8 cellular contexts compared by ENCODE assay signal in the genomic region with DNA sequence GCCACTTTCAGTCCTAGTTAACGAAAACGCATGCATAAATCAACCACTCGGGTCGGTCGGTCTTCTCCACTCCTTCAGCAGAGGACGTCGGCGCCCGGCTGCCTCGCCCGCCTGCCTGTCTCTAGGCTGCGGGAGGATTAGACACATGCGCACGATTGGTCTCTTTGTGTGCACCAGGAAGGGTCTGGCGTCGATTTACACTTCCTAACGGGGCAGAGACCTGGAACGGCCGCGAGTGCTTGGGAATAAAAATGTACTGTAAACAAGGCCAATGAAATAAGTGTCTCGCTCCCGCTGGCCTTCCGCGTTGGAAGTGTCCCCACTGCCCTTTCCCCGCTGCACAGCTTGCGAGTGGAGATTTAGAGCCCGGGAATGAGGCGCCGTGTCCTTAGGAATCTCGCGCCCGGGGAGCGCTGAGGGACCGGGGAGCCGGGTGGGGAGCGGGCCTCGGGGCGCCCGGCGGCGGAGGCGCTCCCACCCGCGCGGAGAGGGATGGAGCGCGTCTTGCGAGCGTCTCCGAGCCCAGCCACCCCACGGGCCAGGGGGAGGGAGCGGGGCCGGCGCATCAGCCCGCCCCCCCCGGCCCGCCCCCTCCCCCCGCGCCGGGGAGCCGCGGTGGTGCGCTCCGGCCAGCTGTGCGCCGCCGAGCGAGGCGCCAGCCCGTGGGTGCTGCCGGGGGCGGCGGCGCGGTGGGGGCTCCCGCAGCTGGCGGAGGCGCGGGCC. TPM values are rescaled to one million over a fixed set of nuclear protein-coding genes. Genes with fewer than 3 reads are reported as not detected.
DNase-seq lines count a peak whose midpoint lies in the region; FAIRE-seq and TF ChIP-seq lines count a peak whose summit lies in the region.

A gene (plus strand): TSS at position 636 of the 723 bp plus-strand sequence.

- no peaks in the 10 kb centered on the region for H3K79me2 ChIP-seq in Karpas-422 (ENCODE audit: low read length)

- no peaks in the 10 kb centered on the region for H4K20me1 ChIP-seq in Karpas-422 (ENCODE audit: insufficient read depth, low read depth, low read length)

- no peaks in the 10 kb centered on the region for H3K9me2 ChIP-seq in Karpas-422 (replicated peaks; ENCODE audit: insufficient read depth, low read length)

- H3K27ac ChIP-seq in WERI-Rb-1 = peak within 1 kb of the TSS; percentile 93
- H3K27ac ChIP-seq in mucosa of rectum (ENCODE audit: low read depth in 2 of 2, low read length in 2 of 2) = peak within 1 kb of the TSS in 1 of 2 donors; percentile 41
- H3K27ac ChIP-seq in Karpas-422 (ENCODE audit: low read length) = no peak within 1 kb of the TSS

- no peak within 1 kb of the TSS for H3K4me2 ChIP-seq in Karpas-422 (ENCODE audit: low read depth, low read length, poor library complexity, severe bottlenecking)

- in situ Hi-C loops in Caki2 (cut with HindIII; ENCODE audit: low pct_unique_long_range_greater_than_20kb, low sequenced_read_pairs) = no loop called here

- H3K36me3 ChIP-seq in WERI-Rb-1 (no peaks in the 10 kb centered on the region), mucosa of rectum (ENCODE audit: control insufficient read depth in 2 of 2, insufficient read depth in 2 of 2, low read length in 2 of 2) (no peaks in the 10 kb centered on the region), Karpas-422 (ENCODE audit: insufficient read depth, low read length) (no peaks in the 10 kb centered on the region)

- no peak for TF ChIP-seq CTCF in WERI-Rb-1 (IDR thresholded peaks at IDR 0.05; ENCODE audit: low read depth, low read length)

- no peak within 1 kb of the TSS for H3K9ac ChIP-seq in mucosa of rectum (ENCODE audit: low read depth in 1 of 2, low read length in 2 of 2)
- H3K9ac ChIP-seq in Karpas-422 (ENCODE audit: low read length) = no peak within 1 kb of the TSS

- H3K9me3 ChIP-seq in WERI-Rb-1 (ENCODE audit: severe bottlenecking) (no peaks in the 10 kb centered on the region), mucosa of rectum (ENCODE audit: control insufficient read depth in 2 of 2, low read length in 2 of 2) (no peaks in the 10 kb centered on the region), Karpas-422 (ENCODE audit: low read length) (peaks cover 12% of the 10 kb centered on the region)

- DNase-seq in Caki2 (ENCODE audit: low read depth) = peak; percentile 65
- DNase-seq in NCI-H1048 (lab: John Stamatoyannopoulos, UW) = peak; percentile 13
- DNase-seq in WERI-Rb-1 = peak; percentile 80
- peak; percentile 80 for DNase-seq in fibroblast of gingiva (ENCODE audit: low read depth)
- peak; percentile 73 for DNase-seq in urothelium cell line (ENCODE audit: low spot score)
- DNase-seq in Karpas-422 = no peak
- DNase-seq in SW 1271 (lab: John Stamatoyannopoulos, UW) = no peak

- FAIRE-seq in urothelium cell line (lab: Jason Lieb, UNC) = no peak

- no peaks in the 10 kb centered on the region for H3K27me3 ChIP-seq in WERI-Rb-1 (ENCODE audit: insufficient read depth, low read depth, severe bottlenecking)
- H3K27me3 ChIP-seq in mucosa of rectum (ENCODE audit: control insufficient read depth in 2 of 2, insufficient read depth in 2 of 2, low read length in 2 of 2) = peaks cover 11 to 18% of the 10 kb centered on the region in 2 donors
- no peaks in the 10 kb centered on the region for H3K27me3 ChIP-seq in Karpas-422 (ENCODE audit: low read length)

- no peak within 1 kb of the TSS for H2AFZ ChIP-seq in Karpas-422 (ENCODE audit: low read length)

- H3K4me1 ChIP-seq in mucosa of rectum (ENCODE audit: control insufficient read depth in 2 of 2, insufficient read depth in 2 of 2, low read length in 2 of 2) (no peaks in the 10 kb centered on the region), Karpas-422 (ENCODE audit: low read length) (no peaks in the 10 kb centered on the region)

- H3K4me3 ChIP-seq in WERI-Rb-1 (ENCODE audit: low read depth, low read length) (peak within 1 kb of the TSS; percentile 53), mucosa of rectum (ENCODE audit: low read length in 2 of 2) (peak within 1 kb of the TSS; percentile 53 to 68), Karpas-422 (ENCODE audit: low read length) (no peak within 1 kb of the TSS; the same call in 1 of the 2 replicates)

RNA-seq across cellular contexts. Expression of the gene that starts here (rescaled TPM):
- total RNA-seq in Caki2 (2014; rRNA removed; shearing (Covaris generic); ENCODE audit: low replicate concordance) = 0.09 and 0.30 TPM in 2 replicates
- not detected in 2 replicates for total RNA-seq in Karpas-422 (2014; rRNA removed; shearing (Covaris generic); ENCODE audit: low replicate concordance)

Comparison
In these comparisons a context has a peak if more than half of its experiments do, and no peak if none do; other contexts are left out.
1. Peak in DNase-seq in Caki2; RNA of the gene not detected or under 1 TPM.
2. DNase-seq: peak in NCI-H1048 (single experiment), WERI-Rb-1 (single experiment), fibroblast of gingiva (single experiment) and urothelium cell line (single experiment); none in Karpas-422 (single experiment) and SW 1271 (0 of 2).